1 cellular context compared by ENCODE assay signal in genomic region chr4:181437895-181438294, GRCh38.
TF ChIP-seq lines count a peak whose summit lies in the region.

No MANE protein-coding gene starts in this region.

TF ChIP-seq in GM23338, 12 proteins besides CTCF, POLR2A, EP300 and RAD21:
- TF ChIP-seq ZNF462 (CRISPR knock-in tag; IDR thresholded peaks at IDR 0.05) (no peak), ETS1 (IDR thresholded peaks at IDR 0.05) (no peak), ZNF114 (CRISPR knock-in tag; IDR thresholded peaks at IDR 0.05) (no peak), CREB1 (CRISPR knock-in tag; IDR thresholded peaks at IDR 0.05; ENCODE audit: low read depth) (no peak), POLR2AphosphoS5 (IDR thresholded peaks at IDR 0.05; ENCODE audit: low read depth) (no peak), EZH2 (IDR thresholded peaks at IDR 0.05; ENCODE audit: low read depth, unreplicated experiment) (no peak), NANOG (IDR thresholded peaks at IDR 0.05; ENCODE audit: borderline replicate concordance) (no peak), STAT1 (IDR thresholded peaks at IDR 0.05; ENCODE audit: unreplicated experiment) (no peak), ZNF331 (CRISPR knock-in tag; IDR thresholded peaks at IDR 0.05; ENCODE audit: low read depth) (no peak)
- TF ChIP-seq, protein P1, sequence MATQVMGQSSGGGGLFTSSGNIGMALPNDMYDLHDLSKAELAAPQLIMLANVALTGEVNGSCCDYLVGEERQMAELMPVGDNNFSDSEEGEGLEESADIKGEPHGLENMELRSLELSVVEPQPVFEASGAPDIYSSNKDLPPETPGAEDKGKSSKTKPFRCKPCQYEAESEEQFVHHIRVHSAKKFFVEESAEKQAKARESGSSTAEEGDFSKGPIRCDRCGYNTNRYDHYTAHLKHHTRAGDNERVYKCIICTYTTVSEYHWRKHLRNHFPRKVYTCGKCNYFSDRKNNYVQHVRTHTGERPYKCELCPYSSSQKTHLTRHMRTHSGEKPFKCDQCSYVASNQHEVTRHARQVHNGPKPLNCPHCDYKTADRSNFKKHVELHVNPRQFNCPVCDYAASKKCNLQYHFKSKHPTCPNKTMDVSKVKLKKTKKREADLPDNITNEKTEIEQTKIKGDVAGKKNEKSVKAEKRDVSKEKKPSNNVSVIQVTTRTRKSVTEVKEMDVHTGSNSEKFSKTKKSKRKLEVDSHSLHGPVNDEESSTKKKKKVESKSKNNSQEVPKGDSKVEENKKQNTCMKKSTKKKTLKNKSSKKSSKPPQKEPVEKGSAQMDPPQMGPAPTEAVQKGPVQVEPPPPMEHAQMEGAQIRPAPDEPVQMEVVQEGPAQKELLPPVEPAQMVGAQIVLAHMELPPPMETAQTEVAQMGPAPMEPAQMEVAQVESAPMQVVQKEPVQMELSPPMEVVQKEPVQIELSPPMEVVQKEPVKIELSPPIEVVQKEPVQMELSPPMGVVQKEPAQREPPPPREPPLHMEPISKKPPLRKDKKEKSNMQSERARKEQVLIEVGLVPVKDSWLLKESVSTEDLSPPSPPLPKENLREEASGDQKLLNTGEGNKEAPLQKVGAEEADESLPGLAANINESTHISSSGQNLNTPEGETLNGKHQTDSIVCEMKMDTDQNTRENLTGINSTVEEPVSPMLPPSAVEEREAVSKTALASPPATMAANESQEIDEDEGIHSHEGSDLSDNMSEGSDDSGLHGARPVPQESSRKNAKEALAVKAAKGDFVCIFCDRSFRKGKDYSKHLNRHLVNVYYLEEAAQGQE (IDR thresholded peaks at IDR 0.05; ENCODE audit: unreplicated experiment) = no peak
